29 cellular contexts compared by ENCODE assay signal in the genomic region with DNA sequence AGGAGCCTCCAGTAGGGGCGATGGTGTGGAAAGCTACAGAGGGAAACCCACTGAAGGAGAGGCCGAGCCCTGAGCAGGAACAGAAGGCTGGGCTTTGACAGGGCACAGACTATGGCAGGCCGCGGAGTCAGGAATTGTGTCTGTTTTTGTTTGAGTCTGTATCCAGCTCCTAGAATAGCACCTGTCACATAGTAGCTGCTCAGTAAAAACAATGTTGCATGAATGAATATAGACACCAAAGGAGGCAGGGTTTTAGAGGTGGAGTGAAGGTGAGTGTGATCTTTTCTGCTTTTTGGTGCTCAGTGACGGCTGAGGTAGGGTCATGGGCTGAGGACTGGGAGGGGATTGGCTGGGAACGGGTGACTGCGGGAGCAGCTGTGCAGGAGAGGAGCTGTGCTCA. TPM values are rescaled to one million over a fixed set of nuclear protein-coding genes. Genes with fewer than 3 reads are reported as not detected.
"Had no signal": no experiment of that assay in that cellular context is flagged by ENCODE, and none has a peak within 500 bp of the region (broad histone marks: within the 10 kb centered on the region; RNA-seq: fewer than 3 reads in every experiment).

No MANE protein-coding gene starts in this region.

- ATAC-seq: left lobe of liver; mucosa of descending colon; stimulated activated effector memory CD8-positive, alpha-beta T cell treated with anti-CD3 and anti-CD28 coated beads, Interleukin-12 subunit alpha, Interleukin-12 subunit beta, amount 100 ng/mL, for 72 hours had no signal

- FAIRE-seq: endothelial cell of umbilical vein, frontal cortex, keratinocyte, urothelium cell line had no signal

- H3K36me3 ChIP-seq: esophagus squamous epithelium, prostate gland, right atrium auricular region, sigmoid colon, tibial artery had no signal

- H3K9me3 ChIP-seq: esophagus squamous epithelium, mucosa of descending colon, prostate gland, right atrium auricular region, sigmoid colon, testis, tibial artery had no signal

- H3K27ac Mint-ChIP-seq: mesothelial cell of epicardium; stimulated activated effector memory CD8-positive, alpha-beta T cell treated with anti-CD3 and anti-CD28 coated beads, Interleukin-12 subunit alpha, Interleukin-12 subunit beta, amount 100 ng/mL, for 72 hours; type B pancreatic cell had no signal

- H3K27ac ChIP-seq: coronary artery, esophagus squamous epithelium, prostate gland, right atrium auricular region, sigmoid colon, testis, tibial artery had no signal

- DNase-seq: dermis blood vessel endothelial cell; effector memory CD4-positive, alpha-beta T cell; erythroblast; esophagus squamous epithelium; mesenchymal stem cell; mucosa of descending colon; naive B cell; nephron progenitor cell; nucleus accumbens; sigmoid colon; stimulated activated CD4-positive, alpha-beta T cell treated with anti-CD3 and anti-CD28 coated beads, Interleukin-2, amount 100 ng/mL, for 24 hours; stimulated activated CD4-positive, alpha-beta T cell treated with anti-CD3 and anti-CD28 coated beads, Interleukin-4, amount 100 ng/mL, for 24 hours; stimulated activated naive CD4-positive, alpha-beta T cell treated with Interleukin-2 at 50 U/mL for 16 hours; substantia nigra; testis had no signal

- H3K4me1 ChIP-seq: prostate gland, sigmoid colon, testis, tibial artery had no signal

- H3K9me3 Mint-ChIP-seq: mesothelial cell of epicardium; naive B cell; stimulated activated effector memory CD8-positive, alpha-beta T cell treated with anti-CD3 and anti-CD28 coated beads, Interleukin-12 subunit alpha, Interleukin-12 subunit beta, amount 100 ng/mL, for 72 hours; type B pancreatic cell had no signal

- H3K27me3 ChIP-seq: right atrium auricular region, testis had no signal

- H3K4me3 ChIP-seq: coronary artery, esophagus squamous epithelium, mucosa of descending colon, prostate gland, right atrium auricular region, sigmoid colon, testis, tibial artery had no signal

- H3K36me3 Mint-ChIP-seq: mesothelial cell of epicardium; stimulated activated effector memory CD8-positive, alpha-beta T cell treated with anti-CD3 and anti-CD28 coated beads, Interleukin-12 subunit alpha, Interleukin-12 subunit beta, amount 100 ng/mL, for 72 hours; type B pancreatic cell had no signal

- H3K4me3 Mint-ChIP-seq: mesothelial cell of epicardium; naive B cell; nephron progenitor cell; stimulated activated effector memory CD8-positive, alpha-beta T cell treated with anti-CD3 and anti-CD28 coated beads, Interleukin-12 subunit alpha, Interleukin-12 subunit beta, amount 100 ng/mL, for 72 hours; type B pancreatic cell had no signal

RNA-seq across cellular contexts. Expression of gene APOBEC3A, which starts 18.5 kb away (rescaled TPM):
- total RNA-seq: dermis blood vessel endothelial cell, endothelial cell of umbilical vein, frontal cortex, lung microvascular endothelial cell, mesothelial cell of epicardium, osteocyte had no signal
- polyA plus RNA-seq: endothelial cell of umbilical vein had no signal

RNA-seq across cellular contexts. Expression of gene APOBEC3B, which starts 43.2 kb away (rescaled TPM):
- total RNA-seq: frontal cortex had no signal
